In genomic region chr16:14502932-14503741, GRCh38 we compare ENCODE assay signal across 1 cellular context.
TF ChIP-seq lines count a peak whose summit lies in the region.

No MANE protein-coding gene starts in this region.

TF ChIP-seq in GM12878, 131 proteins besides CTCF, POLR2A, EP300 and RAD21 (continued from another document and continues in another):
- TF ChIP-seq HSF1 (IDR thresholded peaks at IDR 0.05; ENCODE audit: low read depth, low read length) (no peak), RBBP5 (conservative IDR thresholded peaks at IDR 0.05) (no peak), NBN (IDR thresholded peaks at IDR 0.05) (peak; percentile 45; the same call in 1 of the 2 replicates), ZBTB11 (CRISPR knock-in tag; IDR thresholded peaks at IDR 0.05) (no peak), SIX5 (IDR thresholded peaks at IDR 0.05; ENCODE audit: low read depth, low read length, severe bottlenecking) (no peak), YBX1 (IDR thresholded peaks at IDR 0.05) (no peak), BHLHE40 (IDR thresholded peaks at IDR 0.05; ENCODE audit: borderline replicate concordance in 1 of 2, low read depth in 2 of 2, low read length in 1 of 2) (peak in 1 of 2 experiments; percentile 72; a peak in 1 of 4 replicates), SREBF2 (IDR thresholded peaks at IDR 0.05; ENCODE audit: low read length) (no peak), SREBF1 (IDR thresholded peaks at IDR 0.05; ENCODE audit: low read length) (no peak), CHD2 (IDR thresholded peaks at IDR 0.05; ENCODE audit: borderline replicate concordance, low read depth, low read length) (0 out of 2 replicates have a peak, but pooled peaks have one; percentile 32), MTA3 (IDR thresholded peaks at IDR 0.05; ENCODE audit: borderline replicate concordance, low read length) (no peak), RFX5 (IDR thresholded peaks at IDR 0.05; ENCODE audit: low read depth, low read length) (no peak), RAD51 (IDR thresholded peaks at IDR 0.05) (no peak), CHD1 (IDR thresholded peaks at IDR 0.05; ENCODE audit: low read depth, low read length) (peak; percentile 72; the same call in 1 of the 2 replicates), ESRRA (IDR thresholded peaks at IDR 0.05; ENCODE audit: low read length) (no peak), ATF7 (IDR thresholded peaks at IDR 0.05; ENCODE audit: low read depth) (peak; percentile 96), POLR2AphosphoS5 (IDR thresholded peaks at IDR 0.05; ENCODE audit: low read length) (no peak), HDGF (IDR thresholded peaks at IDR 0.05) (no peak), MYB (IDR thresholded peaks at IDR 0.05; ENCODE audit: borderline replicate concordance, low read depth, low read length) (no peak), CEBPZ (IDR thresholded peaks at IDR 0.05; ENCODE audit: low read depth, low read length) (no peak), IRF4 (IDR thresholded peaks at IDR 0.05; ENCODE audit: low read depth, low read length) (peak; percentile 43; the same call in 1 of the 2 replicates), NR2F1 (conservative IDR thresholded peaks at IDR 0.05) (no peak), BCLAF1 (IDR thresholded peaks at IDR 0.05) (no peak), PRDM15 (CRISPR knock-in tag; IDR thresholded peaks at IDR 0.05) (no peak), SIN3A (IDR thresholded peaks at IDR 0.05; ENCODE audit: low read depth, low read length) (no peak), SUZ12 (IDR thresholded peaks at IDR 0.05; ENCODE audit: unreplicated experiment) (no peak), NR2C1 (IDR thresholded peaks at IDR 0.05) (no peak), RUNX3 (IDR thresholded peaks at IDR 0.05; ENCODE audit: low read length) (peak; percentile 93), MEF2B (IDR thresholded peaks at IDR 0.05; ENCODE audit: partially characterized antibody, poor library complexity, severe bottlenecking) (peak; percentile 34), IRF5 (IDR thresholded peaks at IDR 0.05; ENCODE audit: borderline replicate concordance) (no peak), ZNF217 (IDR thresholded peaks at IDR 0.05) (peak; percentile 75; the same call in 1 of the 2 replicates), RELA (IDR thresholded peaks at IDR 0.05; ENCODE audit: borderline replicate concordance, partially characterized antibody) (no peak), PAX5 (IDR thresholded peaks at IDR 0.05; ENCODE audit: borderline replicate concordance, low read depth, low read length) (peak; percentile 33; the same call in 1 of the 2 replicates), NFIC (IDR thresholded peaks at IDR 0.05; ENCODE audit: low read depth, low read length) (peak; percentile 56; the same call in 1 of the 2 replicates), MAX (IDR thresholded peaks at IDR 0.05; ENCODE audit: low read depth, low read length) (no peak), NKRF (conservative IDR thresholded peaks at IDR 0.05) (no peak), E2F8 (IDR thresholded peaks at IDR 0.05; ENCODE audit: low read depth, partially characterized antibody) (no peak), EED (IDR thresholded peaks at IDR 0.05; ENCODE audit: low read depth) (0 out of 2 replicates have a peak, but pooled peaks have one; percentile 40), ZZZ3 (IDR thresholded peaks at IDR 0.05; ENCODE audit: control insufficient read depth, insufficient read length, low read depth) (no peak)
